ENCODE assay signal across 14 cellular contexts in genomic region chr2:213166109-213166508, GRCh38. TPM values are rescaled to one million over a fixed set of nuclear protein-coding genes. Genes with fewer than 3 reads are reported as not detected.
DNase-seq lines count a peak whose midpoint lies in the region; ATAC-seq and TF ChIP-seq lines count a peak whose summit lies in the region.
"Had no signal": no experiment of that assay in that cellular context is flagged by ENCODE, and none has a peak within 500 bp of the region (broad histone marks: within the 10 kb centered on the region; RNA-seq: fewer than 3 reads in every experiment).

No MANE protein-coding gene starts in this region.

- TF ChIP-seq CTCF in omental fat pad (IDR thresholded peaks at IDR 0.05) = no peak

- DNase-seq in germinal center (ENCODE audit: low spot score) (peak; percentile 46), omental fat pad (ENCODE audit: low spot score) (no peak), DMS153 (lab: John Stamatoyannopoulos, UW) (no peak), OCI-M1 (lab: John Stamatoyannopoulos, UW) (no peak), MV-4-11 (lab: John Stamatoyannopoulos, UW) (no peak)
- DNase-seq: activated CD8-positive, alpha-beta T cell treated with anti-CD3 and anti-CD28 coated beads for 36 hours; amniotic stem cell; Caco-2; endodermal cell; KBM-7; NCI-H226 had no signal

- ATAC-seq in GM18867 (IDR thresholded peaks at IDR 0.05; ENCODE audit: unreplicated experiment) (peak; percentile 99), GM21529 (IDR thresholded peaks at IDR 0.05; ENCODE audit: unreplicated experiment) (peak; percentile 99), HG03103 (IDR thresholded peaks at IDR 0.05; ENCODE audit: low read depth, unreplicated experiment) (peak; percentile 98), omental fat pad (ENCODE audit: low FRiP score) (no peak)
- ATAC-seq: activated CD8-positive, alpha-beta T cell treated with anti-CD3 and anti-CD28 coated beads for 36 hours had no signal

RNA-seq across cellular contexts. Expression of gene IKZF2, which starts 14.7 kb away (rescaled TPM):
- 10 to 100 TPM; 11.2 to 18.0 (median 12.9) TPM for total RNA-seq in omental fat pad
